ENCODE assay signal across 1 cellular context in genomic region chr16:1378087-1378803, GRCh38.
TF ChIP-seq lines count a peak whose summit lies in the region.

No MANE protein-coding gene starts in this region.

TF ChIP-seq in endothelial cell of umbilical vein, 7 proteins besides CTCF, POLR2A, EP300 and RAD21:
- TF ChIP-seq JUN (IDR thresholded peaks at IDR 0.05; ENCODE audit: borderline replicate concordance, insufficient read depth, insufficient read length, low read depth) (no peak), EZH2 (IDR thresholded peaks at IDR 0.05; ENCODE audit: borderline replicate concordance, low read depth, low read length, severe bottlenecking) (no peak), GATA2 (IDR thresholded peaks at IDR 0.05; ENCODE audit: insufficient read depth, insufficient read length, low read depth, low read length) (no peak), MYC (IDR thresholded peaks at IDR 0.05; ENCODE audit: low read depth, low read length) (no peak), POLR2AphosphoS5 (IDR thresholded peaks at IDR 0.05; ENCODE audit: insufficient read depth, low read depth, low read length) (no peak), FOS (IDR thresholded peaks at IDR 0.05; ENCODE audit: borderline replicate concordance, insufficient read depth, low read length) (no peak), MAX (IDR thresholded peaks at IDR 0.05; ENCODE audit: insufficient read depth, insufficient read length) (no peak)
